In the genomic region with DNA sequence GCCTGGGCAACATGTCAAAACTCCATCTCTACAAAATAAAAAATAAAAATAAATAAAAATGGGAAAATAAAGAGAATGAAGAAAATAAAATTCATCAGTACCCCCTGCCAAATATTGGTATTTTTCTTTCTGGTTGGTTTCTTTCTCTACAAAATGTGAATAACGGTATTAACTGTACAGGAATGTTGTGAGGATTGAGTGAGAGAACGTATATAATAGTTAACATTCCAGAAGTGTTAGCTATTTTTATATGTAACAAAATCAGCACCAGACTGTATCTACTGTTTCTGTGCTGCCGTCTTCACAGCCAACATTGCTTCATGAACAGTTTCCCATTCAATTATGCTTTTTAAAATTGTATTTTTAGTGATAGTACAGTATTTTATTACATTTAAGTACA, we compare ENCODE assay signal across 1 cellular context.
TF ChIP-seq lines count a peak whose summit lies in the region.

No MANE protein-coding gene starts in this region.

TF ChIP-seq in IMR-90, 13 proteins besides CTCF, POLR2A, EP300 and RAD21 (continued from another document):
- TF ChIP-seq, protein P1, sequence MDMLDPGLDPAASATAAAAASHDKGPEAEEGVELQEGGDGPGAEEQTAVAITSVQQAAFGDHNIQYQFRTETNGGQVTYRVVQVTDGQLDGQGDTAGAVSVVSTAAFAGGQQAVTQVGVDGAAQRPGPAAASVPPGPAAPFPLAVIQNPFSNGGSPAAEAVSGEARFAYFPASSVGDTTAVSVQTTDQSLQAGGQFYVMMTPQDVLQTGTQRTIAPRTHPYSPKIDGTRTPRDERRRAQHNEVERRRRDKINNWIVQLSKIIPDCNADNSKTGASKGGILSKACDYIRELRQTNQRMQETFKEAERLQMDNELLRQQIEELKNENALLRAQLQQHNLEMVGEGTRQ (IDR thresholded peaks at IDR 0.05; ENCODE audit: low read depth, low read length) = no peak
- TF ChIP-seq FOS (IDR thresholded peaks at IDR 0.05; ENCODE audit: low read depth, low read length) = no peak
- TF ChIP-seq MAFK (IDR thresholded peaks at IDR 0.05; ENCODE audit: low read depth, low read length) = no peak
- TF ChIP-seq SMC3 (IDR thresholded peaks at IDR 0.05; ENCODE audit: low read depth, low read length) = no peak
- no peak for TF ChIP-seq MXI1 (IDR thresholded peaks at IDR 0.05; ENCODE audit: borderline replicate concordance, low read depth, low read length)
- TF ChIP-seq MAZ (IDR thresholded peaks at IDR 0.05; ENCODE audit: borderline replicate concordance, low read depth, low read length) = no peak
